ENCODE assay signal across 1 cellular context in genomic region chr16:84929421-84930297, GRCh38.
TF ChIP-seq lines count a peak whose summit lies in the region.

No MANE protein-coding gene starts in this region.

TF ChIP-seq in K562, 482 proteins besides CTCF, POLR2A, EP300 and RAD21 (continued from another document):
- TF ChIP-seq PRDM10 (IDR thresholded peaks at IDR 0.05; ENCODE audit: partially characterized antibody) (peak; percentile 10), FOXK1 (CRISPR knock-in tag; IDR thresholded peaks at IDR 0.05; ENCODE audit: borderline replicate concordance) (peak; percentile 64; the same call in 1 of the 2 replicates), TRIM28 (IDR thresholded peaks at IDR 0.05) (no peak), ZNF311 (CRISPR knock-in tag; IDR thresholded peaks at IDR 0.05) (no peak), SRF (CRISPR knock-in tag; IDR thresholded peaks at IDR 0.05) (no peak), USF1 (CRISPR knock-in tag; IDR thresholded peaks at IDR 0.05) (peak; percentile 89), ETV6 (IDR thresholded peaks at IDR 0.05; ENCODE audit: borderline replicate concordance in 1 of 2, low read depth in 2 of 2, low read length in 1 of 2) (no peak), ETV6 (CRISPR knock-in tag; IDR thresholded peaks at IDR 0.05; ENCODE audit: borderline replicate concordance) (peak; percentile 94; the same call in 1 of the 2 replicates), ZNF644 (tag; IDR thresholded peaks at IDR 0.05; ENCODE audit: low read depth) (no peak), ZNF639 (CRISPR knock-in tag; conservative IDR thresholded peaks at IDR 0.05 in 1 of 2, IDR thresholded peaks at IDR 0.05 in 1 of 2) (0 out of 4 replicates have a peak, but pooled peaks of 1 of the 2 experiments have one; percentile 18), TEAD4 (IDR thresholded peaks at IDR 0.05; ENCODE audit: low read length) (no peak), TEAD4 (CRISPR knock-in tag; IDR thresholded peaks at IDR 0.05; ENCODE audit: borderline replicate concordance) (peak; percentile 97; the same call in 1 of the 2 replicates), NR3C1 (CRISPR knock-in tag; IDR thresholded peaks at IDR 0.05) (peak; percentile 97), HDAC8 (tag; IDR thresholded peaks at IDR 0.05) (peak; percentile 29; the same call in 1 of the 2 replicates), TCF7L2 (IDR thresholded peaks at IDR 0.05; ENCODE audit: low read depth, low read length) (no peak), ZFX (CRISPR knock-in tag; IDR thresholded peaks at IDR 0.05) (peak; percentile 77), TSHZ1 (CRISPR knock-in tag; IDR thresholded peaks at IDR 0.05) (no peak), L3MBTL2 (IDR thresholded peaks at IDR 0.05) (peak; percentile 89), GABPB1 (CRISPR knock-in tag; IDR thresholded peaks at IDR 0.05) (peak; percentile 51; the same call in 1 of the 2 replicates), HES1 (IDR thresholded peaks at IDR 0.05; ENCODE audit: low read depth) (no peak), STAG1 (CRISPR knock-in tag; IDR thresholded peaks at IDR 0.05; ENCODE audit: borderline replicate concordance) (no peak), ZBTB43 (CRISPR knock-in tag; IDR thresholded peaks at IDR 0.05) (peak; percentile 39; the same call in 1 of the 2 replicates), ILF3 (IDR thresholded peaks at IDR 0.05; ENCODE audit: borderline replicate concordance) (no peak), ZNF668 (CRISPR knock-in tag; IDR thresholded peaks at IDR 0.05) (no peak), CBFA2T2 (conservative IDR thresholded peaks at IDR 0.05) (peak; percentile 9; the same call in 1 of the 2 replicates)
- TF ChIP-seq, protein P1, sequence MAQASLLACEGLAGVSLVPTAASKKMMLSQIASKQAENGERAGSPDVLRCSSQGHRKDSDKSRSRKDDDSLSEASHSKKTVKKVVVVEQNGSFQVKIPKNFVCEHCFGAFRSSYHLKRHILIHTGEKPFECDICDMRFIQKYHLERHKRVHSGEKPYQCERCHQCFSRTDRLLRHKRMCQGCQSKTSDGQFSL (CRISPR knock-in tag; IDR thresholded peaks at IDR 0.05) = peak; percentile 49
- TF ChIP-seq, protein P1 (tag; IDR thresholded peaks at IDR 0.05) = no peak
- TF ChIP-seq, protein P2, sequence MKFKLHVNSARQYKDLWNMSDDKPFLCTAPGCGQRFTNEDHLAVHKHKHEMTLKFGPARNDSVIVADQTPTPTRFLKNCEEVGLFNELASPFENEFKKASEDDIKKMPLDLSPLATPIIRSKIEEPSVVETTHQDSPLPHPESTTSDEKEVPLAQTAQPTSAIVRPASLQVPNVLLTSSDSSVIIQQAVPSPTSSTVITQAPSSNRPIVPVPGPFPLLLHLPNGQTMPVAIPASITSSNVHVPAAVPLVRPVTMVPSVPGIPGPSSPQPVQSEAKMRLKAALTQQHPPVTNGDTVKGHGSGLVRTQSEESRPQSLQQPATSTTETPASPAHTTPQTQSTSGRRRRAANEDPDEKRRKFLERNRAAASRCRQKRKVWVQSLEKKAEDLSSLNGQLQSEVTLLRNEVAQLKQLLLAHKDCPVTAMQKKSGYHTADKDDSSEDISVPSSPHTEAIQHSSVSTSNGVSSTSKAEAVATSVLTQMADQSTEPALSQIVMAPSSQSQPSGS (CRISPR knock-in tag; IDR thresholded peaks at IDR 0.05) = peak; percentile 77; the same call in 1 of the 2 replicates
- TF ChIP-seq, protein P3, sequence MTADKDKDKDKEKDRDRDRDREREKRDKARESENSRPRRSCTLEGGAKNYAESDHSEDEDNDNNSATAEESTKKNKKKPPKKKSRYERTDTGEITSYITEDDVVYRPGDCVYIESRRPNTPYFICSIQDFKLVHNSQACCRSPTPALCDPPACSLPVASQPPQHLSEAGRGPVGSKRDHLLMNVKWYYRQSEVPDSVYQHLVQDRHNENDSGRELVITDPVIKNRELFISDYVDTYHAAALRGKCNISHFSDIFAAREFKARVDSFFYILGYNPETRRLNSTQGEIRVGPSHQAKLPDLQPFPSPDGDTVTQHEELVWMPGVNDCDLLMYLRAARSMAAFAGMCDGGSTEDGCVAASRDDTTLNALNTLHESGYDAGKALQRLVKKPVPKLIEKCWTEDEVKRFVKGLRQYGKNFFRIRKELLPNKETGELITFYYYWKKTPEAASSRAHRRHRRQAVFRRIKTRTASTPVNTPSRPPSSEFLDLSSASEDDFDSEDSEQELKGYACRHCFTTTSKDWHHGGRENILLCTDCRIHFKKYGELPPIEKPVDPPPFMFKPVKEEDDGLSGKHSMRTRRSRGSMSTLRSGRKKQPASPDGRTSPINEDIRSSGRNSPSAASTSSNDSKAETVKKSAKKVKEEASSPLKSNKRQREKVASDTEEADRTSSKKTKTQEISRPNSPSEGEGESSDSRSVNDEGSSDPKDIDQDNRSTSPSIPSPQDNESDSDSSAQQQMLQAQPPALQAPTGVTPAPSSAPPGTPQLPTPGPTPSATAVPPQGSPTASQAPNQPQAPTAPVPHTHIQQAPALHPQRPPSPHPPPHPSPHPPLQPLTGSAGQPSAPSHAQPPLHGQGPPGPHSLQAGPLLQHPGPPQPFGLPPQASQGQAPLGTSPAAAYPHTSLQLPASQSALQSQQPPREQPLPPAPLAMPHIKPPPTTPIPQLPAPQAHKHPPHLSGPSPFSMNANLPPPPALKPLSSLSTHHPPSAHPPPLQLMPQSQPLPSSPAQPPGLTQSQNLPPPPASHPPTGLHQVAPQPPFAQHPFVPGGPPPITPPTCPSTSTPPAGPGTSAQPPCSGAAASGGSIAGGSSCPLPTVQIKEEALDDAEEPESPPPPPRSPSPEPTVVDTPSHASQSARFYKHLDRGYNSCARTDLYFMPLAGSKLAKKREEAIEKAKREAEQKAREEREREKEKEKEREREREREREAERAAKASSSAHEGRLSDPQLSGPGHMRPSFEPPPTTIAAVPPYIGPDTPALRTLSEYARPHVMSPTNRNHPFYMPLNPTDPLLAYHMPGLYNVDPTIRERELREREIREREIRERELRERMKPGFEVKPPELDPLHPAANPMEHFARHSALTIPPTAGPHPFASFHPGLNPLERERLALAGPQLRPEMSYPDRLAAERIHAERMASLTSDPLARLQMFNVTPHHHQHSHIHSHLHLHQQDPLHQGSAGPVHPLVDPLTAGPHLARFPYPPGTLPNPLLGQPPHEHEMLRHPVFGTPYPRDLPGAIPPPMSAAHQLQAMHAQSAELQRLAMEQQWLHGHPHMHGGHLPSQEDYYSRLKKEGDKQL (CRISPR knock-in tag; IDR thresholded peaks at IDR 0.05; ENCODE audit: borderline replicate concordance) = peak; percentile 66; the same call in 1 of the 2 replicates
- TF ChIP-seq, protein P4, sequence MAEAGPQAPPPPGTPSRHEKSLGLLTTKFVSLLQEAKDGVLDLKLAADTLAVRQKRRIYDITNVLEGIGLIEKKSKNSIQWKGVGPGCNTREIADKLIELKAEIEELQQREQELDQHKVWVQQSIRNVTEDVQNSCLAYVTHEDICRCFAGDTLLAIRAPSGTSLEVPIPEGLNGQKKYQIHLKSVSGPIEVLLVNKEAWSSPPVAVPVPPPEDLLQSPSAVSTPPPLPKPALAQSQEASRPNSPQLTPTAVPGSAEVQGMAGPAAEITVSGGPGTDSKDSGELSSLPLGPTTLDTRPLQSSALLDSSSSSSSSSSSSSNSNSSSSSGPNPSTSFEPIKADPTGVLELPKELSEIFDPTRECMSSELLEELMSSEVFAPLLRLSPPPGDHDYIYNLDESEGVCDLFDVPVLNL (CRISPR knock-in tag; IDR thresholded peaks at IDR 0.05; ENCODE audit: low read depth) = peak; percentile 71; the same call in 1 of the 2 replicates
- TF ChIP-seq, protein P5, sequence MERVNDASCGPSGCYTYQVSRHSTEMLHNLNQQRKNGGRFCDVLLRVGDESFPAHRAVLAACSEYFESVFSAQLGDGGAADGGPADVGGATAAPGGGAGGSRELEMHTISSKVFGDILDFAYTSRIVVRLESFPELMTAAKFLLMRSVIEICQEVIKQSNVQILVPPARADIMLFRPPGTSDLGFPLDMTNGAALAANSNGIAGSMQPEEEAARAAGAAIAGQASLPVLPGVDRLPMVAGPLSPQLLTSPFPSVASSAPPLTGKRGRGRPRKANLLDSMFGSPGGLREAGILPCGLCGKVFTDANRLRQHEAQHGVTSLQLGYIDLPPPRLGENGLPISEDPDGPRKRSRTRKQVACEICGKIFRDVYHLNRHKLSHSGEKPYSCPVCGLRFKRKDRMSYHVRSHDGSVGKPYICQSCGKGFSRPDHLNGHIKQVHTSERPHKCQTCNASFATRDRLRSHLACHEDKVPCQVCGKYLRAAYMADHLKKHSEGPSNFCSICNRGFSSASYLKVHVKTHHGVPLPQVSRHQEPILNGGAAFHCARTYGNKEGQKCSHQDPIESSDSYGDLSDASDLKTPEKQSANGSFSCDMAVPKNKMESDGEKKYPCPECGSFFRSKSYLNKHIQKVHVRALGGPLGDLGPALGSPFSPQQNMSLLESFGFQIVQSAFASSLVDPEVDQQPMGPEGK (CRISPR knock-in tag; IDR thresholded peaks at IDR 0.05; ENCODE audit: borderline replicate concordance) = no peak
